ENCODE assay signal across 1 cellular context in the genomic region with DNA sequence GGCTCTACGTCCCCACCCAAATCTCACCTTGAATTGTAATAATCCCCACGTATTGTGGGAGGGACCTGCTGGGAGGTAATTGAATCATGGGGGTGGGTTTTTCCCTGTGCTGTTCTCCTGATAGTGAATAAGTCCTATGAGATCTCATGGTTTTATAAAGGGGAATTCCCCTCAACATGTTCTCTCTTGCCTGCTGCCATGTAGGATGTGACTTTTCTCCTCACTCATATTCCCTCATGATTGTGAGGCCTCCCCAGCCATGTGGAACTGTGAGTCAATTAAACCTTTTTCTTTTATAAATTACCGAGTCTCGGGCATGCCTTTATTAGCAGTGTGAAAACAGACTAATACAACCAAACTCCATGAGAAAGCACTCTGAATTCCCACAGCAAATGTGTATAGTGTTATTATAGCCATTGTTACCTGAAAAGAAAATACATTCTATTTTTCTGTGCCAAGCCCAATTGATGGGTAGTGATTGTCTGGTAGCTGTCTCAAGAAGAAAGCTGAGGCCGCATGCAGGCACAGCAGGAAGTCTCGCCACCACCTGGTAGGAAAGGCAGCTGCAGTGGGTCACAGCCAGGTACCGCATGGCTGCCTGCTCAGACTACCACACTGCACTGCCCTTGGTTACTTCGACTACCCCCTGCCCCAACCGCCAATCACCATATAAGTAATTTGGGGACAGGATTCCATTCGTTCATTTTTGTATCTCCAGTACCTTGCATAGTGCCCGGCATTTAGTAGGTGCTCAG.
A peak's percentile ranks its signal among the peaks of the same experiment; 100 is the strongest.
TF ChIP-seq lines count a peak whose summit lies in the region.

No MANE protein-coding gene starts in this region.

TF ChIP-seq in WTC11, 78 proteins besides CTCF, POLR2A, EP300 and RAD21:
- no peak for TF ChIP-seq ZBTB21 (CRISPR knock-in tag; IDR thresholded peaks at IDR 0.05; ENCODE audit: borderline replicate concordance)
- TF ChIP-seq, protein P1, sequence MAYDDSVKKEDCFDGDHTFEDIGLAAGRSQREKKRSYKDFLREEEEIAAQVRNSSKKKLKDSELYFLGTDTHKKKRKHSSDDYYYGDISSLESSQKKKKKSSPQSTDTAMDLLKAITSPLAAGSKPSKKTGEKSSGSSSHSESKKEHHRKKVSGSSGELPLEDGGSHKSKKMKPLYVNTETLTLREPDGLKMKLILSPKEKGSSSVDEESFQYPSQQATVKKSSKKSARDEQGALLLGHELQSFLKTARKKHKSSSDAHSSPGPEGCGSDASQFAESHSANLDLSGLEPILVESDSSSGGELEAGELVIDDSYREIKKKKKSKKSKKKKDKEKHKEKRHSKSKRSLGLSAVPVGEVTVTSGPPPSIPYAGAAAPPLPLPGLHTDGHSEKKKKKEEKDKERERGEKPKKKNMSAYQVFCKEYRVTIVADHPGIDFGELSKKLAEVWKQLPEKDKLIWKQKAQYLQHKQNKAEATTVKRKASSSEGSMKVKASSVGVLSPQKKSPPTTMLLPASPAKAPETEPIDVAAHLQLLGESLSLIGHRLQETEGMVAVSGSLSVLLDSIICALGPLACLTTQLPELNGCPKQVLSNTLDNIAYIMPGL (CRISPR knock-in tag; IDR thresholded peaks at IDR 0.05): no peak
- TF ChIP-seq ZNF423 (CRISPR knock-in tag; IDR thresholded peaks at IDR 0.05): peak; percentile 23; the same call in 1 of the 2 replicates
- no peak for TF ChIP-seq KAT7 (CRISPR knock-in tag; IDR thresholded peaks at IDR 0.05; ENCODE audit: borderline replicate concordance)
- no peak for TF ChIP-seq IRF2 (CRISPR knock-in tag; IDR thresholded peaks at IDR 0.05; ENCODE audit: borderline replicate concordance, low read depth)
- no peak for TF ChIP-seq CREM (CRISPR knock-in tag; IDR thresholded peaks at IDR 0.05)
TF ChIP-seq in WTC11: peak in this region for 1.
